In genomic region chr4:145069361-145069760, GRCh38 we compare ENCODE assay signal across 21 cellular contexts. TPM values are rescaled to one million over a fixed set of nuclear protein-coding genes. Genes with fewer than 3 reads are reported as not detected.
DNase-seq lines count a peak whose midpoint lies in the region; TF ChIP-seq lines count a peak whose summit lies in the region.
"Had no signal": no experiment of that assay in that cellular context is flagged by ENCODE, and none has a peak within 500 bp of the region (broad histone marks: within the 10 kb centered on the region; RNA-seq: fewer than 3 reads in every experiment).

No MANE protein-coding gene starts in this region.

- no peaks in the 10 kb centered on the region for H3K9me3 ChIP-seq in SJSA1 (replicated peaks)
- H3K9me3 ChIP-seq: BLaER1 treated with 17β-estradiol and CSF1 and Interleukin-3, amounts not matched to agents 10 nM and 100 nM; heart left ventricle; psoas muscle; tibial artery had no signal

- H3K4me3 Mint-ChIP-seq in HFFc6 = no peak overlapping the region
- no peak overlapping the region for H3K4me3 Mint-ChIP-seq in T-helper 2 cell treated with Interferon-gamma antibody and Interleukin-4, amounts not matched to agents 5 μg/mL and 100 μg/mL, for 36 hours
- H3K4me3 Mint-ChIP-seq: activated CD8-positive, alpha-beta memory T cell treated with anti-CD3 and anti-CD28 coated beads, Interleukin-2, amount 10 ng/mL, durations not matched to agents 7 days and 5 days; memory B cell; nephron; stimulated activated effector memory CD8-positive, alpha-beta T cell treated with anti-CD3 and anti-CD28 coated beads, Interleukin-12 subunit alpha, Interleukin-12 subunit beta, amount 100 ng/mL, for 72 hours had no signal

- no peaks in the 10 kb centered on the region for H3K9me3 Mint-ChIP-seq in HFFc6
- H3K9me3 Mint-ChIP-seq in T-helper 2 cell treated with Interferon-gamma antibody and Interleukin-4, amounts not matched to agents 5 μg/mL and 100 μg/mL, for 36 hours = no peaks in the 10 kb centered on the region
- H3K9me3 Mint-ChIP-seq: memory B cell; nephron; stimulated activated effector memory CD8-positive, alpha-beta T cell treated with anti-CD3 and anti-CD28 coated beads, Interleukin-12 subunit alpha, Interleukin-12 subunit beta, amount 100 ng/mL, for 72 hours had no signal

- peaks cover 27% of the 10 kb centered on the region for H3K4me1 Mint-ChIP-seq in HFFc6 (ENCODE audit: low read depth)
- H3K4me1 Mint-ChIP-seq in T-helper 2 cell treated with Interferon-gamma antibody and Interleukin-4, amounts not matched to agents 5 μg/mL and 100 μg/mL, for 36 hours (ENCODE audit: low read depth) = peaks cover 9% of the 10 kb centered on the region

- peaks cover 9% of the 10 kb centered on the region for H3K36me3 ChIP-seq in SJSA1

- H3K36me3 Mint-ChIP-seq in HFFc6 (ENCODE audit: low read depth) = peaks cover 5% of the 10 kb centered on the region; the same call in 1 of the 2 replicates
- peaks cover 7% of the 10 kb centered on the region for H3K36me3 Mint-ChIP-seq in T-helper 2 cell treated with Interferon-gamma antibody and Interleukin-4, amounts not matched to agents 5 μg/mL and 100 μg/mL, for 36 hours (ENCODE audit: low read depth)

- no peaks in the 10 kb centered on the region for H3K27me3 Mint-ChIP-seq in HFFc6 (ENCODE audit: insufficient read depth)
- no peaks in the 10 kb centered on the region for H3K27me3 Mint-ChIP-seq in T-helper 2 cell treated with Interferon-gamma antibody and Interleukin-4, amounts not matched to agents 5 μg/mL and 100 μg/mL, for 36 hours (ENCODE audit: low read depth)
- H3K27me3 Mint-ChIP-seq: activated CD8-positive, alpha-beta memory T cell treated with anti-CD3 and anti-CD28 coated beads, Interleukin-2, amount 10 ng/mL, durations not matched to agents 7 days and 5 days; memory B cell had no signal

- H3K27ac ChIP-seq in SJSA1 = peak overlapping the region; percentile 20; the same call in 1 of the 2 replicates
- H3K27ac ChIP-seq: BLaER1 treated with 17β-estradiol and CSF1 and Interleukin-3, amounts not matched to agents 10 nM and 100 nM; heart left ventricle; psoas muscle; tibial artery had no signal

- H3K27ac Mint-ChIP-seq in HFFc6 = peak overlapping the region; percentile 17; the same call in 1 of the 2 replicates
- H3K27ac Mint-ChIP-seq in T-helper 2 cell treated with Interferon-gamma antibody and Interleukin-4, amounts not matched to agents 5 μg/mL and 100 μg/mL, for 36 hours = no peak overlapping the region
- H3K27ac Mint-ChIP-seq: activated CD8-positive, alpha-beta memory T cell treated with anti-CD3 and anti-CD28 coated beads, Interleukin-2, amount 10 ng/mL, durations not matched to agents 7 days and 5 days; memory B cell; nephron; stimulated activated effector memory CD8-positive, alpha-beta T cell treated with anti-CD3 and anti-CD28 coated beads, Interleukin-12 subunit alpha, Interleukin-12 subunit beta, amount 100 ng/mL, for 72 hours had no signal

- DNase-seq in HFFc6 = peak; percentile 56
- DNase-seq in SJSA1 (ENCODE audit: low read depth in 1 of 2, low spot score in 2 of 2) = peak in 1 of 2 experiments; percentile 26
- DNase-seq in fibroblast of pulmonary artery (ENCODE audit: low read depth) = peak; percentile 44
- DNase-seq in skeletal muscle cell (ENCODE audit: low read depth) = peak; percentile 39
- no peak for DNase-seq in stimulated activated CD4-positive, alpha-beta T cell treated with anti-CD3 and anti-CD28 coated beads, Interleukin-12 subunit alpha, Interleukin-12 subunit beta, amount 100 ng/mL, for 4 hours
- DNase-seq in T-helper 2 cell treated with Interferon-gamma antibody and Interleukin-4, amounts not matched to agents 5 μg/mL and 100 μg/mL, for 36 hours (ENCODE audit: low spot score) = no peak
- DNase-seq in SHP77 (lab: John Stamatoyannopoulos, UW) = no peak
- DNase-seq: activated CD8-positive, alpha-beta memory T cell treated with anti-CD3 and anti-CD28 coated beads, Interleukin-2, amount 10 ng/mL, durations not matched to agents 7 days and 5 days; amniotic stem cell; H7; heart left ventricle; NCI-H146; NCI-H345; NK-92 treated with Interleukin-12 subunit alpha and Interleukin-12 subunit beta, amount 100 ng/mL, for 24 hours; psoas muscle; T-helper 2 cell; tibial artery had no signal

- H3K4me1 ChIP-seq in SJSA1 (replicated peaks) = peaks cover 10% of the 10 kb centered on the region
- H3K4me1 ChIP-seq: psoas muscle, tibial artery had no signal

- H3K4me3 ChIP-seq in SJSA1 = no peak overlapping the region
- no peak overlapping the region for H3K4me3 ChIP-seq in fibroblast of pulmonary artery (replicated peaks; ENCODE audit: low read depth, low read length)
- H3K4me3 ChIP-seq in skeletal muscle cell (ENCODE audit: low read depth, low read length) = no peak overlapping the region
- H3K4me3 ChIP-seq: BLaER1 treated with 17β-estradiol and CSF1 and Interleukin-3, amounts not matched to agents 10 nM and 100 nM; heart left ventricle; psoas muscle; tibial artery had no signal

- TF ChIP-seq CTCF in HFFc6 (IDR thresholded peaks at IDR 0.05) (no peak), fibroblast of pulmonary artery (IDR thresholded peaks at IDR 0.05; ENCODE audit: low read length, missing control alignments) (no peak)

- H3K27me3 ChIP-seq in SJSA1 (replicated peaks) = no peaks in the 10 kb centered on the region; the same call in 1 of the 2 replicates
- H3K27me3 ChIP-seq: BLaER1 treated with 17β-estradiol and CSF1 and Interleukin-3, amounts not matched to agents 10 nM and 100 nM; heart left ventricle; tibial artery had no signal

RNA-seq across cellular contexts. Expression of gene ANAPC10, which starts 28.6 kb away (rescaled TPM):
- 10 to 100 TPM; 16.3 to 20.0 (median 18.0) TPM for total RNA-seq in HFFc6 (2021; fragmentation: NEBNext Ultra II Directional; extraction: Animal tissue kit (Norgen Biotek cat#: 25700))
- total RNA-seq in SJSA1 (2014; rRNA removed; shearing (Covaris generic)) = 28.5 and 57.1 TPM in 2 replicates

RNA-seq across cellular contexts. Expression of gene ABCE1, which starts 28.8 kb away (rescaled TPM):
- total RNA-seq in HFFc6 (2021; fragmentation: NEBNext Ultra II Directional; extraction: Animal tissue kit (Norgen Biotek cat#: 25700)) = 10 to 100 TPM; 80.9 to 95.1 (median 86.0) TPM
- 162 and 170 TPM in 2 replicates for total RNA-seq in SJSA1 (2014; rRNA removed; shearing (Covaris generic))

Comparison
In these comparisons a context has a peak if more than half of its experiments do, and no peak if none do; other contexts are left out.
1. DNase-seq: peak in HFFc6 (single experiment), fibroblast of pulmonary artery (single experiment) and skeletal muscle cell (single experiment); none in stimulated activated CD4-positive, alpha-beta T cell treated with anti-CD3 and anti-CD28 coated beads, Interleukin-12 subunit alpha, Interleukin-12 subunit beta, amount 100 ng/mL, for 4 hours (single experiment), T-helper 2 cell treated with Interferon-gamma antibody and Interleukin-4, amounts not matched to agents 5 μg/mL and 100 μg/mL, for 36 hours (single experiment) and SHP77 (0 of 2).